ENCODE assay signal across 16 cellular contexts in the genomic region with DNA sequence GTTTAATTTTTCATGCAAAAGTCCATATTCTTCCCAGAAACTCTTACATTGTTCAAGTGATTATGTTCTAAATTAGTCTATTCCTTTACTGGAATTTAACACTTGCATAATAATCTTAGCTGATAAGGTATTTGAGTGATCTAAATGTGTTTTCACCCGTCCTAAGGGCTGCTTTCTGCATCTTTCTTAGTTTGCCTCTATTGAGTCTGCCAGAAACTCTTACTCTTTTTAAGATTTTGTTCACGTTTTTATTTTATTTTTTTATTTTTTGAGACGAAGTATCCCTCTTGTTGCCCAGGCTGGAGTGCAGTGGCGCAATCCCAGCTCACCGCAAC.
"Had no signal": no experiment of that assay in that cellular context is flagged by ENCODE, and none has a peak within 500 bp of the region (broad histone marks: within the 10 kb centered on the region; RNA-seq: fewer than 3 reads in every experiment).

No MANE protein-coding gene starts in this region.

- FAIRE-seq: endometrium had no signal

- ATAC-seq: esophagus mucosa had no signal

- H3K4me3 ChIP-seq: breast epithelium, stomach, transverse colon had no signal

- H3K36me3 ChIP-seq: breast epithelium, neutrophil, stomach, transverse colon had no signal

- H3K27me3 ChIP-seq: breast epithelium, neutrophil, stomach had no signal

- H3K4me1 ChIP-seq: breast epithelium, transverse colon had no signal

- H3K27ac ChIP-seq: neutrophil, transverse colon had no signal

- DNase-seq: activated CD4-positive, alpha-beta T cell treated with anti-CD3 and anti-CD28 coated beads, Interleukin-2, amount 50 U/mL, for 1 hour; activated CD4-positive, CD25-positive, alpha-beta regulatory T cell; activated naive CD4-positive, alpha-beta T cell treated with anti-CD3 and anti-CD28 coated beads, Interleukin-2, amount 50 U/mL, for 16 hours; activated T-cell treated with anti-CD3 and anti-CD28 coated beads, Interleukin-2, amount 50 U/mL, for 1 hour; amygdala; foreskin fibroblast; posterior cingulate gyrus; stimulated activated CD4-positive, alpha-beta T cell treated with anti-CD3 and anti-CD28 coated beads, Interleukin-15, amount 100 ng/mL, for 24 hours; stimulated activated CD4-positive, alpha-beta T cell treated with anti-CD3 and anti-CD28 coated beads, Interleukin-4, amount 100 ng/mL, for 4 hours; stomach; T-helper 2 cell; transverse colon had no signal

- H3K9me3 ChIP-seq: breast epithelium, neutrophil, stomach, transverse colon had no signal
